Comparison of ENCODE assay signal across 8 cellular contexts in the genomic region with DNA sequence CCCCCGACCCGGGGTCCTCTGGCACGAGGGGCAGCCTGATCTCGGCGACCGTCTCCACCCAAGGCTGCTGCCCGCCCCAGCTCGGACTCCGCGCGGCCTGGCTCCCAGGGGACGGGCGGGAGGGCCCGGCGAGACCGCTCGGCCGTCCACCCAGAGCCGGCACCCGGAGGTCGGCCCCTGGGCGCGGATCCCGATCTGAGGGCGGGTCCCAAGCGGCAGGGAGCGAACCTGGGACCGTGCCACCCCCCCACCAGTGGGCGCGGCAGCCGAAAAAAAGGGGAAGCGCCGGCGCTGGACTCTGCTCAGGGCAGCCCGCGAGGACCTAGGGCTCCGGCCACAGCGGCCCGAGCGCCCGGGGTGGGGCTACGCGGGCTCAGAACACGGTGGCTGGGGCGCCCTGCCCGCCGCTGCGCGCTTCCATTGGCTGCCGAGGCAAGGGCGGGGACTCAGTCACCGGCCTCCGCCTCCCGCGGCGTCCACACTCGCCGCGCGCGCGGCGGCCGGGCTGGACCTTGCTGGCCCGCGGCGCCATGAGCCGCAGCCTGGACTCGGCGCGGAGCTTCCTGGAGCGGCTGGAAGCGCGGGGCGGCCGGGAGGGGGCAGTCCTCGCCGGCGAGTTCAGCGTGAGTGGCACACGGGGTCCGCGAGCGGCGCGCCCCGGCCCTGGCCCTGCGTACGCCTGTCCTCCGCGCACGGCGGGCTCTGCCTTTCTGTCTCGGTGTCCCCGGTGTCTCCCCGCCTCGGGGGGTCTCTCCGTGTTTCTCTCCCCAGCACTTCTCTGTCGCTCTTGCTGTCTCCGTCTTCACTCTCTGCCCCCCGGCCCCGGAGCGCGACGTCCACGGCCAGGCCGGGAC. TPM values are rescaled to one million over a fixed set of nuclear protein-coding genes. Genes with fewer than 3 reads are reported as not detected.
DNase-seq lines count a peak whose midpoint lies in the region; ATAC-seq and TF ChIP-seq lines count a peak whose summit lies in the region.

A gene with protein sequence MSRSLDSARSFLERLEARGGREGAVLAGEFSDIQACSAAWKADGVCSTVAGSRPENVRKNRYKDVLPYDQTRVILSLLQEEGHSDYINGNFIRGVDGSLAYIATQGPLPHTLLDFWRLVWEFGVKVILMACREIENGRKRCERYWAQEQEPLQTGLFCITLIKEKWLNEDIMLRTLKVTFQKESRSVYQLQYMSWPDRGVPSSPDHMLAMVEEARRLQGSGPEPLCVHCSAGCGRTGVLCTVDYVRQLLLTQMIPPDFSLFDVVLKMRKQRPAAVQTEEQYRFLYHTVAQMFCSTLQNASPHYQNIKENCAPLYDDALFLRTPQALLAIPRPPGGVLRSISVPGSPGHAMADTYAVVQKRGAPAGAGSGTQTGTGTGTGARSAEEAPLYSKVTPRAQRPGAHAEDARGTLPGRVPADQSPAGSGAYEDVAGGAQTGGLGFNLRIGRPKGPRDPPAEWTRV (plus strand): TSS at position 479 of the 854 bp plus-strand sequence. CDS start 52 bp downstream, at position 531.

- H3K4me1 ChIP-seq in PC-9 (replicated peaks; ENCODE audit: insufficient read depth), result peaks cover 16% of the 10 kb centered on the region
- peaks cover 0 to 9% of the 10 kb centered on the region in 2 donors for H3K4me1 ChIP-seq in naive thymus-derived CD4-positive, alpha-beta T cell (ENCODE audit: control insufficient read depth in 2 of 2, insufficient read depth in 2 of 2, low read length in 2 of 2)

- POLR2A ChIA-PET in PC-9 (lab: Charles Lee; ENCODE audit: unreplicated experiment), result no interaction called here
- POLR2A ChIA-PET in naive thymus-derived CD4-positive, alpha-beta T cell (lab: Charles Lee), result interaction anchor here (0.6 to 5.7 kb wide), 2 partner anchors 13 to 518 kb away, joined by 4 to 58 read pairs; partner anchors contain the start of gene IMP4

- H4K20me1 ChIP-seq in PC-9 (ENCODE audit: insufficient read depth), result no peaks in the 10 kb centered on the region

- peaks cover 6% of the 10 kb centered on the region; the same call in 1 of the 2 replicates for H3F3A ChIP-seq in PC-9 (ENCODE audit: insufficient read depth, low read depth)

- H3K4me3 ChIP-seq in PC-9, result peak within 1 kb of the TSS; percentile 88
- peak within 1 kb of the TSS; percentile 65 for H3K4me3 ChIP-seq in naive thymus-derived CD4-positive, alpha-beta T cell (ENCODE audit: low read length)

- peak within 1 kb of the TSS; percentile 81 for H3K4me3 Mint-ChIP-seq in activated T-helper 2 cell treated with anti-CD3 and anti-CD28 coated beads, Interferon-gamma antibody, Interleukin-2, Interleukin-4, amounts not matched to agents 10 μg/mL and 5 μg/mL and 100 μg/mL, durations not matched to agents 14 hours and 24 hours and 36 hours (ENCODE audit: low read depth)
- peak within 1 kb of the TSS; percentile 75 to 91 (median 84) for H3K4me3 Mint-ChIP-seq in naive thymus-derived CD4-positive, alpha-beta T cell

- peaks cover 2% of the 10 kb centered on the region for H3K27me3 Mint-ChIP-seq in activated T-helper 2 cell treated with anti-CD3 and anti-CD28 coated beads, Interferon-gamma antibody, Interleukin-2, Interleukin-4, amounts not matched to agents 10 μg/mL and 5 μg/mL and 100 μg/mL, durations not matched to agents 14 hours and 24 hours and 36 hours (ENCODE audit: low read depth)
- peaks cover 0 to 8% (median 0%) of the 10 kb centered on the region in 5 donors for H3K27me3 Mint-ChIP-seq in naive thymus-derived CD4-positive, alpha-beta T cell

- peak within 1 kb of the TSS; percentile 97 for H2AFZ ChIP-seq in PC-9

- 0 out of 2 replicates have a peak, but pooled peaks cover 7% of the 10 kb centered on the region for H3K79me2 ChIP-seq in PC-9 (ENCODE audit: low read depth)

- H3K9me2 ChIP-seq in PC-9 (ENCODE audit: insufficient read depth), result no peaks in the 10 kb centered on the region

- H3K36me3 Mint-ChIP-seq in activated T-helper 2 cell treated with anti-CD3 and anti-CD28 coated beads, Interferon-gamma antibody, Interleukin-2, Interleukin-4, amounts not matched to agents 10 μg/mL and 5 μg/mL and 100 μg/mL, durations not matched to agents 14 hours and 24 hours and 36 hours (ENCODE audit: low read depth), result peaks cover 3% of the 10 kb centered on the region
- no peaks in the 10 kb centered on the region for H3K36me3 Mint-ChIP-seq in naive thymus-derived CD4-positive, alpha-beta T cell

- peaks cover 13% of the 10 kb centered on the region for H3K4me1 Mint-ChIP-seq in activated T-helper 2 cell treated with anti-CD3 and anti-CD28 coated beads, Interferon-gamma antibody, Interleukin-2, Interleukin-4, amounts not matched to agents 10 μg/mL and 5 μg/mL and 100 μg/mL, durations not matched to agents 14 hours and 24 hours and 36 hours (ENCODE audit: low read depth)
- peaks cover 8 to 17% (median 13%) of the 10 kb centered on the region in 7 donors for H3K4me1 Mint-ChIP-seq in naive thymus-derived CD4-positive, alpha-beta T cell

- no peaks in the 10 kb centered on the region for H3K36me3 ChIP-seq in PC-9 (ENCODE audit: low read depth)
- H3K36me3 ChIP-seq in naive thymus-derived CD4-positive, alpha-beta T cell (ENCODE audit: control insufficient read depth in 2 of 3, insufficient read depth in 3 of 3, low read length in 3 of 3), result no peaks in the 10 kb centered on the region

- no peaks in the 10 kb centered on the region for H3K9me3 Mint-ChIP-seq in activated T-helper 2 cell treated with anti-CD3 and anti-CD28 coated beads, Interferon-gamma antibody, Interleukin-2, Interleukin-4, amounts not matched to agents 10 μg/mL and 5 μg/mL and 100 μg/mL, durations not matched to agents 14 hours and 24 hours and 36 hours
- peaks cover 0 to 2% (median 0%) of the 10 kb centered on the region in 11 donors for H3K9me3 Mint-ChIP-seq in naive thymus-derived CD4-positive, alpha-beta T cell

- no peaks in the 10 kb centered on the region for H3K9me3 ChIP-seq in PC-9 (ENCODE audit: insufficient read depth, low read depth)
- H3K9me3 ChIP-seq in naive thymus-derived CD4-positive, alpha-beta T cell (ENCODE audit: control insufficient read depth in 2 of 3, low read length in 3 of 3), result no peaks in the 10 kb centered on the region

- peak; percentile 42; the same call in 1 of the 2 replicates for TF ChIP-seq CTCF in PC-9 (conservative IDR thresholded peaks at IDR 0.05)

- ATAC-seq in GM21367 (IDR thresholded peaks at IDR 0.05; ENCODE audit: unreplicated experiment), result peak; percentile 84
- peak; percentile 93 for ATAC-seq in naive thymus-derived CD4-positive, alpha-beta T cell

- peak within 1 kb of the TSS; percentile 90 for H3K4me2 ChIP-seq in PC-9

- H3K27me3 ChIP-seq in PC-9 (ENCODE audit: insufficient read depth, low read depth), result no peaks in the 10 kb centered on the region
- no peaks in the 10 kb centered on the region for H3K27me3 ChIP-seq in naive thymus-derived CD4-positive, alpha-beta T cell (ENCODE audit: control insufficient read depth in 2 of 2, insufficient read depth in 2 of 2, low read length in 2 of 2)

- H3K27ac ChIP-seq in PC-9 (no peak within 1 kb of the TSS), temporal lobe (ENCODE audit: low read depth, low read length) (peak within 1 kb of the TSS; percentile 17)
- H3K27ac ChIP-seq in naive thymus-derived CD4-positive, alpha-beta T cell (ENCODE audit: low read depth, low read length), result peak within 1 kb of the TSS; percentile 56

- BruUV-seq in PC-9 (replicated peaks; lab: Mats Ljungman, UMichigan), result no TSS peak

- intact Hi-C loops in PC-9 (cut with micrococcal nuclease; ENCODE audit: unreplicated experiment), result loop anchor here (1.0 to 5.0 kb wide), 3 partner anchors 16 to 36 kb away; no protein-coding TSS in a partner anchor
- intact Hi-C loops in activated T-helper 2 cell treated with anti-CD3 and anti-CD28 coated beads, Interferon-gamma antibody, Interleukin-2, Interleukin-4, amounts not matched to agents 10 μg/mL and 5 μg/mL and 100 μg/mL, durations not matched to agents 14 hours and 24 hours and 36 hours (cut with micrococcal nuclease), result loop anchor here (1.0 to 2.0 kb wide), 2 partner anchors 14 to 15 kb away; partner anchors contain the start of gene IMP4
- intact Hi-C loops in naive thymus-derived CD4-positive, alpha-beta T cell (cut with micrococcal nuclease), result loop anchor here (1.0 to 5.0 kb wide), 3 partner anchors 14 to 36 kb away; partner anchors contain the start of gene IMP4 (in 2 of the 2)

- CTCF ChIA-PET in PC-9 (lab: Charles Lee), result no interaction called here
- CTCF ChIA-PET in naive thymus-derived CD4-positive, alpha-beta T cell (lab: Charles Lee), result interaction anchor here (1.5 to 3.6 kb wide), 3 partner anchors 13 to 17 kb away, joined by 4 to 19 read pairs (median 4); partner anchors contain the start of gene IMP4

- peak; percentile 40 for DNase-seq in DMS53 treated with DMSO at 0.1 percent for 48 hours (lab: John Stamatoyannopoulos, UW; ENCODE audit: unreplicated experiment)
- peak; percentile 78 for DNase-seq in HS-27A (ENCODE audit: low read depth)
- DNase-seq in PC-9, result peak; percentile 75 to 87
- DNase-seq in activated T-helper 2 cell treated with anti-CD3 and anti-CD28 coated beads, Interferon-gamma antibody, Interleukin-2, Interleukin-4, amounts not matched to agents 10 μg/mL and 5 μg/mL and 100 μg/mL, durations not matched to agents 14 hours and 24 hours and 36 hours (ENCODE audit: low spot score), result peak; percentile 55
- peak; percentile 77 for DNase-seq in fibroblast of peridontal ligament (ENCODE audit: extremely low read depth)
- peak; percentile 27 to 79 (median 46) for DNase-seq in naive thymus-derived CD4-positive, alpha-beta T cell

- H3K27ac Mint-ChIP-seq in activated T-helper 2 cell treated with anti-CD3 and anti-CD28 coated beads, Interferon-gamma antibody, Interleukin-2, Interleukin-4, amounts not matched to agents 10 μg/mL and 5 μg/mL and 100 μg/mL, durations not matched to agents 14 hours and 24 hours and 36 hours, result no peak within 1 kb of the TSS
- H3K27ac Mint-ChIP-seq in naive thymus-derived CD4-positive, alpha-beta T cell, result peak within 1 kb of the TSS in 7 of 9 donors; percentile 45 to 81 (median 63)

RNA-seq across cellular contexts. Expression of the gene that starts here (rescaled TPM):
- total RNA-seq in PC-9 (2021), result 54.5 and 55.9 TPM in 2 replicates
- 72.6 and 72.9 TPM in 2 replicates for total RNA-seq in activated T-helper 2 cell treated with anti-CD3 and anti-CD28 coated beads, Interferon-gamma antibody, Interleukin-2, Interleukin-4, amounts not matched to agents 10 μg/mL and 5 μg/mL and 100 μg/mL, durations not matched to agents 14 hours and 24 hours and 36 hours
- total RNA-seq in naive thymus-derived CD4-positive, alpha-beta T cell, result 100 to 1,000 TPM in 1 of 5 experiments, 10 to 100 TPM in 4; 43.3 to 112 (median 44.2) TPM
- 10 to 100 TPM; 39.4 to 53.2 TPM for polyA plus RNA-seq in naive thymus-derived CD4-positive, alpha-beta T cell
- total RNA-seq in temporal lobe, result 16.2 TPM
